1 cellular context compared by ENCODE assay signal in the genomic region with DNA sequence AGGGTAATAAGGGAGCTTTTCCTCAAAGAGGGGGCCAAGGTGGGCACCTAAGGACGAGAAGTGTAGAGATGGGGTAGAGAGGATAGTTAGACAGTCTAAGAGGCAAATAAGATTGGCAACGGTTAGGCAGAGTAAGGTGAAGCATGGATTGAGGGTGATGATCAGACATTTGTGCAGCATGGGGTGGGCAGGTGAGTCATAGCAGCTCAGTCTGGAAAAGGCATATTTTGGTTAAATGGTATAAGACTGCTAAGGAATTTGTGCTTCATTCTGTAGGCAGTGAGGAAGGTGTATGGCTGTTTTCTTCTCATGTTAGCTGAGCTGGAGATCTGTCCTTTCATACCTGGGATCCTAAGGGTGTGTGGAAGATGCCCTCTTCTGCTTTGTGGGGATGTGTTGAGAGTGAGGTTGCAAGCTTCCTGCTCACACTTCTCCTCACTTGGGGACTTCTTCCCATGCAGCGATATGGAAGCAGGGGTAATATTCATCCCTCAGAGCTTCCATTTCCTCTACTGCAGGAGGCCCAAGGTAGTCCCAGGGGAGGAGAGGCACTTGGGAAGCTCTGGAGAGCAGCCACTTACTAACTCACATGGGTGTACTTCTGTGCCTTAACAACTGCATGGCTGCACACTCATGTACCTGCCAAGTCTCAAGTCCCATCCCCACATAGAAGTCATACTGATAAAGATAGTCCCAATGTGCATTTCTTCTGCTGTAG.
TF ChIP-seq lines count a peak whose summit lies in the region.

No MANE protein-coding gene starts in this region.

TF ChIP-seq in SK-N-SH treated with all-trans-retinoic acid at 6 μM for 48 hours, 23 proteins besides CTCF, POLR2A, EP300 and RAD21 (continued from another document):
- TF ChIP-seq PATZ1 (CRISPR knock-in tag; IDR thresholded peaks at IDR 0.05; ENCODE audit: borderline replicate concordance): no peak
- TF ChIP-seq, protein P1, sequence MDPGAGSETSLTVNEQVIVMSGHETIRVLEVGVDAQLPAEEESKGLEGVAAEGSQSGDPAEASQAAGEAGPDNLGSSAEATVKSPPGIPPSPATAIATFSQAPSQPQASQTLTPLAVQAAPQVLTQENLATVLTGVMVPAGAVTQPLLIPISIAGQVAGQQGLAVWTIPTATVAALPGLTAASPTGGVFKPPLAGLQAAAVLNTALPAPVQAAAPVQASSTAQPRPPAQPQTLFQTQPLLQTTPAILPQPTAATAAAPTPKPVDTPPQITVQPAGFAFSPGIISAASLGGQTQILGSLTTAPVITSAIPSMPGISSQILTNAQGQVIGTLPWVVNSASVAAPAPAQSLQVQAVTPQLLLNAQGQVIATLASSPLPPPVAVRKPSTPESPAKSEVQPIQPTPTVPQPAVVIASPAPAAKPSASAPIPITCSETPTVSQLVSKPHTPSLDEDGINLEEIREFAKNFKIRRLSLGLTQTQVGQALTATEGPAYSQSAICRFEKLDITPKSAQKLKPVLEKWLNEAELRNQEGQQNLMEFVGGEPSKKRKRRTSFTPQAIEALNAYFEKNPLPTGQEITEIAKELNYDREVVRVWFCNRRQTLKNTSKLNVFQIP (CRISPR knock-in tag; IDR thresholded peaks at IDR 0.05; ENCODE audit: borderline replicate concordance, low read depth): no peak
- no peak for TF ChIP-seq GLIS3 (CRISPR knock-in tag; IDR thresholded peaks at IDR 0.05)
- TF ChIP-seq ZFP30 (CRISPR knock-in tag; IDR thresholded peaks at IDR 0.05): no peak
- TF ChIP-seq ZNF70 (CRISPR knock-in tag; IDR thresholded peaks at IDR 0.05): no peak
- TF ChIP-seq ZNF565 (CRISPR knock-in tag; conservative IDR thresholded peaks at IDR 0.05; ENCODE audit: low read depth): no peak
- no peak for TF ChIP-seq TSHZ2 (CRISPR knock-in tag; IDR thresholded peaks at IDR 0.05)
